In genomic region chr9:33445941-33446506, GRCh38 we compare ENCODE assay signal across 10 cellular contexts. TPM values are rescaled to one million over a fixed set of nuclear protein-coding genes. Genes with fewer than 3 reads are reported as not detected.
DNase-seq lines count a peak whose midpoint lies in the region; ATAC-seq, FAIRE-seq and TF ChIP-seq lines count a peak whose summit lies in the region.
"Had no signal": no experiment of that assay in that cellular context is flagged by ENCODE, and none has a peak within 500 bp of the region (broad histone marks: within the 10 kb centered on the region; RNA-seq: fewer than 3 reads in every experiment).

No MANE protein-coding gene starts in this region.

- in situ Hi-C loops in KBM-7 (cut with MboI; ENCODE audit: low pct_unique_long_range_greater_than_20kb, low sequenced_read_pairs): no loop called here

- DNase-seq in GM12891 (ENCODE audit: insufficient read length, low spot score) (no peak), OCI-M1 (lab: John Stamatoyannopoulos, UW) (peak; percentile 76), colonic mucosa (no peak), pancreas (no peak), KBM-7 (no peak), NCI-H2196 (lab: John Stamatoyannopoulos, UW; ENCODE audit: unreplicated experiment) (no peak), NCI-H748 (lab: John Stamatoyannopoulos, UW; ENCODE audit: unreplicated experiment) (no peak), NCI-H128 (lab: John Stamatoyannopoulos, UW; ENCODE audit: unreplicated experiment) (no peak)
- DNase-seq: head of caudate nucleus had no signal

- TF ChIP-seq CTCF in colonic mucosa (IDR thresholded peaks at IDR 0.05) (no peak), pancreas (IDR thresholded peaks at IDR 0.05) (no peak)

- no peaks in the 10 kb centered on the region for H3K9me3 ChIP-seq in colonic mucosa
- H3K9me3 ChIP-seq in pancreas: no peaks in the 10 kb centered on the region

- WGBS in pancreas, 2 donors: 45 to 50% methylated on average over 5 of the region's 5 CpGs

- peak overlapping the region; percentile 16 for H3K4me3 ChIP-seq in colonic mucosa
- H3K4me3 ChIP-seq in pancreas: peak overlapping the region in 3 of 4 donors; percentile 45 to 61 (median 60)

- no peaks in the 10 kb centered on the region for H3K36me3 ChIP-seq in colonic mucosa
- H3K36me3 ChIP-seq in pancreas: peaks cover 0 to 11% (median 0%) of the 10 kb centered on the region in 3 donors

- ATAC-seq in pancreas: peak; percentile 12 to 27 (median 15)

- H3K27me3 ChIP-seq in colonic mucosa: no peaks in the 10 kb centered on the region
- no peaks in the 10 kb centered on the region for H3K27me3 ChIP-seq in pancreas

- no peak for TF ChIP-seq POLR2A in GM12891 (IDR thresholded peaks at IDR 0.05; ENCODE audit: low read depth, low read length)

- H3K4me1 ChIP-seq in colonic mucosa (peaks cover 5% of the 10 kb centered on the region), pancreas (peaks cover 0 to 9% (median 0%) of the 10 kb centered on the region in 3 donors)

- FAIRE-seq in GM12891 (lab: Jason Lieb, UNC): peak; percentile 98
- no peak for FAIRE-seq in pancreas (lab: Jason Lieb, UNC)

- peak overlapping the region; percentile 1 to 68 for H3K9ac ChIP-seq in colonic mucosa (ENCODE audit: low read depth in 2 of 2, low read length in 2 of 2)

- H3K27ac ChIP-seq in colonic mucosa: peak overlapping the region; percentile 61
- H3K27ac ChIP-seq in pancreas: peak overlapping the region; percentile 66 to 80 (median 72)

- intact Hi-C loops in colonic mucosa (cut with DNase I): no loop called here
- intact Hi-C loops in pancreas (cut with DNase I): no loop called here

TF ChIP-seq in GM12891, 5 proteins besides CTCF, POLR2A, EP300 and RAD21:
- TF ChIP-seq SPI1 (IDR thresholded peaks at IDR 0.05; ENCODE audit: low read depth, low read length) (no peak), POU2F2 (IDR thresholded peaks at IDR 0.05; ENCODE audit: low read depth, low read length) (no peak; the same call in 1 of the 2 replicates), POLR2AphosphoS5 (IDR thresholded peaks at IDR 0.05; ENCODE audit: low read depth, low read length) (no peak), TAF1 (IDR thresholded peaks at IDR 0.05; ENCODE audit: low read depth, low read length) (no peak), PAX5 (IDR thresholded peaks at IDR 0.05; ENCODE audit: insufficient read depth, low read length, severe bottlenecking) (no peak)
TF ChIP-seq in GM12891: peak in this region for 0.

RNA-seq across cellular contexts. Expression of gene AQP3, which starts 1.4 kb away (rescaled TPM):
- polyA plus RNA-seq in GM12891 (2012; ENCODE audit: low read depth, missing spikeins): 0.40 TPM
- total RNA-seq in colonic mucosa: 10 to 100 TPM in 1 of 2 donors, 1 to 10 TPM in 1; 7.2 to 13.3 TPM
- 10 to 100 TPM; 18.3 to 39.0 (median 24.7) TPM for total RNA-seq in pancreas
- polyA plus RNA-seq in pancreas: 10 to 100 TPM; 18.3 to 20.2 TPM

RNA-seq across cellular contexts. Expression of gene NOL6, which starts 27.7 kb away (rescaled TPM):
- 17.7 TPM for polyA plus RNA-seq in GM12891 (2012; ENCODE audit: low read depth, missing spikeins)
- total RNA-seq in colonic mucosa: 10 to 100 TPM; 11.5 to 29.3 TPM
- 10 to 100 TPM; 10.9 to 20.6 (median 17.6) TPM for total RNA-seq in pancreas
- 10 to 100 TPM; 27.8 to 28.2 TPM for polyA plus RNA-seq in pancreas

RNA-seq across cellular contexts. Expression of gene AQP7, which starts 43.7 kb away (rescaled TPM):
- not detected for polyA plus RNA-seq in GM12891 (2012; ENCODE audit: low read depth, missing spikeins)
- total RNA-seq in colonic mucosa (10 to 100 TPM in 1 of 2 donors, 1 to 10 TPM in 1; 7.4 to 12.5 TPM), pancreas (1 to 10 TPM; 1.0 to 3.8 (median 2.0) TPM)
- polyA plus RNA-seq in pancreas: 10 to 100 TPM in 1 of 2 donors, 1 to 10 TPM in 1; 7.1 to 12.0 TPM
- total RNA-seq: NCI-H460 had no signal
